In genomic region chr4:8702020-8702495, GRCh38 we compare ENCODE assay signal across 20 cellular contexts.
DNase-seq lines count a peak whose midpoint lies in the region; TF ChIP-seq lines count a peak whose summit lies in the region.
"Had no signal": no experiment of that assay in that cellular context is flagged by ENCODE, and none has a peak within 500 bp of the region (broad histone marks: within the 10 kb centered on the region; RNA-seq: fewer than 3 reads in every experiment).

No MANE protein-coding gene starts in this region.

- intact Hi-C loops in A673 (cut with micrococcal nuclease; ENCODE audit: unreplicated experiment), result no loop called here

- H2AFZ ChIP-seq in osteoblast (ENCODE audit: low read length) (no peak overlapping the region), Karpas-422 (ENCODE audit: low read length) (no peak overlapping the region)
- H2AFZ ChIP-seq: GM23248 had no signal

- no peak overlapping the region for H3K9ac ChIP-seq in Karpas-422 (ENCODE audit: low read length)
- H3K9ac ChIP-seq: BLaER1 treated with 17β-estradiol and CSF1 and Interleukin-3, amounts not matched to agents 10 nM and 100 nM; GM23248 had no signal

- H4K20me1 ChIP-seq in osteoblast (ENCODE audit: insufficient read depth, low read length), result no peaks in the 10 kb centered on the region
- H4K20me1 ChIP-seq in Karpas-422 (ENCODE audit: insufficient read depth, low read depth, low read length), result no peaks in the 10 kb centered on the region

- no peaks in the 10 kb centered on the region for H3K4me1 ChIP-seq in osteoblast (ENCODE audit: insufficient read depth, low read length)
- H3K4me1 ChIP-seq in Karpas-422 (ENCODE audit: low read length), result no peaks in the 10 kb centered on the region
- H3K4me1 ChIP-seq in A673 (ENCODE audit: insufficient read depth, low read length, poor library complexity, severe bottlenecking), result no peaks in the 10 kb centered on the region
- H3K4me1 ChIP-seq: SJCRH30 had no signal

- POLR2A ChIA-PET in A673 (lab: Charles Lee; ENCODE audit: low non-redundant PET), result no interaction called here

- H3K27me3 ChIP-seq in osteoblast (ENCODE audit: insufficient read depth, low read length) (peaks cover 21% of the 10 kb centered on the region), WERI-Rb-1 (ENCODE audit: insufficient read depth, low read depth, severe bottlenecking) (no peaks in the 10 kb centered on the region), Karpas-422 (ENCODE audit: low read length) (no peaks in the 10 kb centered on the region), A673 (replicated peaks; ENCODE audit: insufficient read depth, low read depth, low read length, poor library complexity) (peaks cover 91% of the 10 kb centered on the region)
- H3K27me3 ChIP-seq: BLaER1 treated with 17β-estradiol and CSF1 and Interleukin-3, amounts not matched to agents 10 nM and 100 nM had no signal

- H3K4me3 Mint-ChIP-seq in type B pancreatic cell, result no peak overlapping the region
- H3K4me3 Mint-ChIP-seq: CD4-positive, alpha-beta memory T cell had no signal

- CTCF ChIA-PET in A673 (lab: Charles Lee), result no interaction called here

- DNase-seq in ELF-1 (ENCODE audit: low read depth, low spot score), result peak; percentile 37
- DNase-seq in ecto neural progenitor cell (ENCODE audit: low spot score), result peak; percentile 51
- DNase-seq in osteoblast (ENCODE audit: insufficient read length, low spot score, missing footprints), result peak; percentile 42
- peak; percentile 40 for DNase-seq in type B pancreatic cell (ENCODE audit: extremely low spot score, unreplicated experiment)
- DNase-seq in WERI-Rb-1, result no peak
- DNase-seq in Karpas-422, result no peak
- no peak for DNase-seq in A673 (ENCODE audit: low spot score)
- DNase-seq: ACHN; CD4-positive, alpha-beta memory T cell; DND-41; GM23248; KG1; NCI-H1092 treated with DMSO at 0.1 percent for 48 hours; NCI-H1436 treated with DMSO at 0.1 percent for 48 hours; NCI-H1930; NCI-H2227 treated with DMSO at 0.1 percent for 48 hours; NCI-H510A; NCI-H774; SJCRH30 had no signal

- H3K79me2 ChIP-seq in osteoblast (ENCODE audit: insufficient read depth, low read length), result no peaks in the 10 kb centered on the region
- H3K79me2 ChIP-seq in Karpas-422 (ENCODE audit: low read length), result no peaks in the 10 kb centered on the region

- H3K4me1 Mint-ChIP-seq in type B pancreatic cell (ENCODE audit: unreplicated experiment), result peaks cover 23% of the 10 kb centered on the region

- H3K36me3 Mint-ChIP-seq in type B pancreatic cell, result no peaks in the 10 kb centered on the region
- H3K36me3 Mint-ChIP-seq: CD4-positive, alpha-beta memory T cell had no signal

- H3K27me3 Mint-ChIP-seq in type B pancreatic cell, result peaks cover 43% of the 10 kb centered on the region

- H3K9me3 ChIP-seq in osteoblast (ENCODE audit: low read depth, low read length), result no peaks in the 10 kb centered on the region
- H3K9me3 ChIP-seq in WERI-Rb-1 (ENCODE audit: severe bottlenecking), result no peaks in the 10 kb centered on the region
- H3K9me3 ChIP-seq in Karpas-422 (ENCODE audit: low read length), result no peaks in the 10 kb centered on the region
- no peaks in the 10 kb centered on the region for H3K9me3 ChIP-seq in A673 (ENCODE audit: low read depth, low read length, poor library complexity, severe bottlenecking)
- H3K9me3 ChIP-seq: SJCRH30 had no signal

- peaks cover 5% of the 10 kb centered on the region for H3K9me3 Mint-ChIP-seq in type B pancreatic cell

- H3K27ac ChIP-seq in osteoblast (ENCODE audit: low read depth, low read length) (no peak overlapping the region), WERI-Rb-1 (no peak overlapping the region), Karpas-422 (ENCODE audit: low read length) (no peak overlapping the region), A673 (ENCODE audit: low read depth, low read length, poor library complexity, severe bottlenecking) (no peak overlapping the region)
- H3K27ac ChIP-seq: BLaER1 treated with 17β-estradiol and CSF1 and Interleukin-3, amounts not matched to agents 10 nM and 100 nM; GM23248; SJCRH30 had no signal

- H3K36me3 ChIP-seq in osteoblast (ENCODE audit: insufficient read depth, low read length), result no peaks in the 10 kb centered on the region
- no peaks in the 10 kb centered on the region for H3K36me3 ChIP-seq in WERI-Rb-1
- H3K36me3 ChIP-seq in Karpas-422 (ENCODE audit: insufficient read depth, low read length), result no peaks in the 10 kb centered on the region
- H3K36me3 ChIP-seq in A673 (ENCODE audit: insufficient read depth, low read length, poor library complexity, severe bottlenecking), result no peaks in the 10 kb centered on the region
- H3K36me3 ChIP-seq: BLaER1 treated with 17β-estradiol and CSF1 and Interleukin-3, amounts not matched to agents 10 nM and 100 nM; SJCRH30 had no signal

- H3K4me3 ChIP-seq in osteoblast (ENCODE audit: insufficient read depth, low read length), result no peak overlapping the region
- H3K4me3 ChIP-seq in WERI-Rb-1 (ENCODE audit: low read depth, low read length), result no peak overlapping the region
- H3K4me3 ChIP-seq in Karpas-422 (ENCODE audit: low read length), result no peak overlapping the region
- no peak overlapping the region for H3K4me3 ChIP-seq in A673 (ENCODE audit: low read depth, low read length, poor library complexity, severe bottlenecking)
- H3K4me3 ChIP-seq: BLaER1 treated with 17β-estradiol and CSF1 and Interleukin-3, amounts not matched to agents 10 nM and 100 nM; GM23248; SJCRH30 had no signal

- TF ChIP-seq CTCF in osteoblast (IDR thresholded peaks at IDR 0.05; ENCODE audit: extremely low read depth, low read depth, low read length) (no peak), type B pancreatic cell (conservative IDR thresholded peaks at IDR 0.05) (no peak), WERI-Rb-1 (IDR thresholded peaks at IDR 0.05; ENCODE audit: low read depth, low read length) (no peak), A673 (conservative IDR thresholded peaks at IDR 0.05; ENCODE audit: low read depth, low read length) (no peak)

- no TSS peak for BruUV-seq in A673 (replicated peaks; lab: Mats Ljungman, UMichigan)

- H3K4me2 ChIP-seq in osteoblast (ENCODE audit: insufficient read depth, low read length), result no peak overlapping the region
- no peak overlapping the region for H3K4me2 ChIP-seq in Karpas-422 (ENCODE audit: low read depth, low read length, poor library complexity, severe bottlenecking)
- H3K4me2 ChIP-seq: BLaER1 treated with 17β-estradiol and CSF1 and Interleukin-3, amounts not matched to agents 10 nM and 100 nM had no signal

- no peak overlapping the region for H3K27ac Mint-ChIP-seq in type B pancreatic cell
- H3K27ac Mint-ChIP-seq: CD4-positive, alpha-beta memory T cell had no signal

- no peaks in the 10 kb centered on the region for H3K9me2 ChIP-seq in Karpas-422 (replicated peaks; ENCODE audit: insufficient read depth, low read length)

Comparison
In these comparisons a context has a peak if more than half of its experiments do, and no peak if none do; other contexts are left out.
1. DNase-seq: peak in ELF-1 (single experiment), ecto neural progenitor cell (single experiment), osteoblast (single experiment) and type B pancreatic cell (single experiment); none in WERI-Rb-1 (single experiment), Karpas-422 (single experiment) and A673 (single experiment).